ENCODE assay signal across 14 cellular contexts in genomic region chr6:92687278-92687677, GRCh38.
"Had no signal": no experiment of that assay in that cellular context is flagged by ENCODE, and none has a peak within 500 bp of the region (broad histone marks: within the 10 kb centered on the region; RNA-seq: fewer than 3 reads in every experiment).

No MANE protein-coding gene starts in this region.

- H3K4me3 ChIP-seq: gastroesophageal sphincter, left lung, mucosa of descending colon, right atrium auricular region, skin epidermis, thoracic aorta had no signal

- H3K36me3 Mint-ChIP-seq: activated naive CD8-positive, alpha-beta T cell; naive thymus-derived CD8-positive, alpha-beta T cell had no signal

- H3K4me3 Mint-ChIP-seq: activated naive CD8-positive, alpha-beta T cell; naive thymus-derived CD8-positive, alpha-beta T cell; stimulated activated naive CD8-positive, alpha-beta T cell treated with anti-CD3 and anti-CD28 coated beads, Interleukin-15, amount 100 ng/mL, for 72 hours had no signal

- H3K4me1 Mint-ChIP-seq: stimulated activated naive CD8-positive, alpha-beta T cell treated with anti-CD3 and anti-CD28 coated beads, Interleukin-15, amount 100 ng/mL, for 72 hours had no signal

- H3K27ac Mint-ChIP-seq: activated naive CD8-positive, alpha-beta T cell; stimulated activated naive CD8-positive, alpha-beta T cell treated with anti-CD3 and anti-CD28 coated beads, Interleukin-15, amount 100 ng/mL, for 72 hours had no signal

- H3K27me3 Mint-ChIP-seq: activated naive CD8-positive, alpha-beta T cell; naive thymus-derived CD8-positive, alpha-beta T cell; stimulated activated naive CD8-positive, alpha-beta T cell treated with anti-CD3 and anti-CD28 coated beads, Interleukin-15, amount 100 ng/mL, for 72 hours had no signal

- DNase-seq: activated T-cell treated with anti-CD3 and anti-CD28 coated beads, Interleukin-2, amount 50 U/mL, for 1 hour; brain microvascular endothelial cell; dermis blood vessel endothelial cell; islet precursor cell; left lung; mucosa of descending colon; naive thymus-derived CD8-positive, alpha-beta T cell; stimulated activated CD4-positive, alpha-beta T cell treated with anti-CD3 and anti-CD28 coated beads, Interleukin-4, amount 100 ng/mL, for 4 hours; stimulated activated naive CD8-positive, alpha-beta T cell treated with anti-CD3 and anti-CD28 coated beads, Interleukin-15, amount 100 ng/mL, for 72 hours had no signal
